In the genomic region with DNA sequence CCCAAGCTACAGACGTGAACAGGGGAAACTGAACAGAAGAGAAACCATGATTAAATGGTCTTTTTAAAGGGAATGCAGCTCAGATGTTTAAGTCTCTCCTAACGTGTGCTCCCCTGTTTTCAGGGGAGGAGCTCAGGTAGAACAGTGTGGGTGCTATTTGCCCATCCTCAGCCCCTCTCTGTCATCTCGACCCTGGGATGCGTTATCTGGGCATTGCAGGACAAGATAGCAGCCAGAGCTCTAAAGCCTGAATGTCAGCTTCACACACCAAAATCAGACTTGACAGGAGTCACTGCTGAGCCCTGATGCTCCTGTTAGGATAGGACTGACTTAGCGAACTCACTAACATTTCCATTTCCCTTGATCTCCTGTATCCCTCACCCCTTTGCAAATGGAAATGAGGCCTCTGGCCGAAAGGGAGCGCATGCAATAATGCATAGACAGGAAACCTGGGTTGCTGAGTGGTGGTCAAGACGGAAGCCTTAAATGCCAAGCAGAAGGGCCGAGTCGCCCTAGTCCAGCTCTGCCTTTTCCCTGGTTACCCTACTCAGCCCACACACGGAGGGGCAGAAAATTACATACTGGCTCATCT, we compare ENCODE assay signal across 19 cellular contexts.
"Had no signal": no experiment of that assay in that cellular context is flagged by ENCODE, and none has a peak within 500 bp of the region (broad histone marks: within the 10 kb centered on the region; RNA-seq: fewer than 3 reads in every experiment).

No MANE protein-coding gene starts in this region.

- H3K4me3 ChIP-seq: colonic mucosa, neural progenitor cell, ovary, stomach, thoracic aorta, transverse colon had no signal

- H3K36me3 ChIP-seq: colonic mucosa, neural progenitor cell, ovary had no signal

- H3K27me3 ChIP-seq: colonic mucosa, foreskin keratinocyte, neural progenitor cell, ovary, stomach, transverse colon had no signal

- H3K4me3 Mint-ChIP-seq: mesothelial cell of epicardium; natural killer cell treated with Interleukin-12 subunit alpha and Interleukin-12 subunit beta and Interleukin-15 and Interleukin-18, amount 100 ng/mL, for 72 hours; neural progenitor cell had no signal

- H2AFZ ChIP-seq: neural progenitor cell had no signal

- H3K36me3 Mint-ChIP-seq: natural killer cell treated with Interleukin-12 subunit alpha and Interleukin-12 subunit beta and Interleukin-15 and Interleukin-18, amount 100 ng/mL, for 72 hours had no signal

- ATAC-seq: foreskin keratinocyte; left lobe of liver; natural killer cell treated with Interleukin-12 subunit alpha and Interleukin-12 subunit beta and Interleukin-15 and Interleukin-18, amount 100 ng/mL, for 72 hours; right cardiac atrium had no signal

- DNase-seq: colonic mucosa; dermis blood vessel endothelial cell; erythroblast; foreskin keratinocyte; islet precursor cell; nucleus accumbens; ovary; right cardiac atrium; small intestine; stimulated activated CD4-positive, alpha-beta T cell treated with anti-CD3 and anti-CD28 coated beads, Interleukin-12 subunit alpha, Interleukin-12 subunit beta, amount 100 ng/mL, for 4 hours; stimulated activated naive CD4-positive, alpha-beta T cell; stomach; substantia nigra; transverse colon had no signal

- H3K27ac Mint-ChIP-seq: mesothelial cell of epicardium; natural killer cell treated with Interleukin-12 subunit alpha and Interleukin-12 subunit beta and Interleukin-15 and Interleukin-18, amount 100 ng/mL, for 72 hours; neural progenitor cell had no signal

- H3K9me3 ChIP-seq: colonic mucosa, ovary, stomach, thoracic aorta, transverse colon had no signal

- H3K9me3 Mint-ChIP-seq: mesothelial cell of epicardium; natural killer cell treated with Interleukin-12 subunit alpha and Interleukin-12 subunit beta and Interleukin-15 and Interleukin-18, amount 100 ng/mL, for 72 hours; neural progenitor cell had no signal

- H3K4me2 ChIP-seq: neural progenitor cell had no signal

- H3K4me1 ChIP-seq: colonic mucosa, foreskin keratinocyte, stomach, transverse colon had no signal

- H3K9ac ChIP-seq: neural progenitor cell had no signal

- H3K27ac ChIP-seq: colonic mucosa, foreskin keratinocyte, neural progenitor cell, ovary, stomach, thoracic aorta, transverse colon had no signal
